In the genomic region with DNA sequence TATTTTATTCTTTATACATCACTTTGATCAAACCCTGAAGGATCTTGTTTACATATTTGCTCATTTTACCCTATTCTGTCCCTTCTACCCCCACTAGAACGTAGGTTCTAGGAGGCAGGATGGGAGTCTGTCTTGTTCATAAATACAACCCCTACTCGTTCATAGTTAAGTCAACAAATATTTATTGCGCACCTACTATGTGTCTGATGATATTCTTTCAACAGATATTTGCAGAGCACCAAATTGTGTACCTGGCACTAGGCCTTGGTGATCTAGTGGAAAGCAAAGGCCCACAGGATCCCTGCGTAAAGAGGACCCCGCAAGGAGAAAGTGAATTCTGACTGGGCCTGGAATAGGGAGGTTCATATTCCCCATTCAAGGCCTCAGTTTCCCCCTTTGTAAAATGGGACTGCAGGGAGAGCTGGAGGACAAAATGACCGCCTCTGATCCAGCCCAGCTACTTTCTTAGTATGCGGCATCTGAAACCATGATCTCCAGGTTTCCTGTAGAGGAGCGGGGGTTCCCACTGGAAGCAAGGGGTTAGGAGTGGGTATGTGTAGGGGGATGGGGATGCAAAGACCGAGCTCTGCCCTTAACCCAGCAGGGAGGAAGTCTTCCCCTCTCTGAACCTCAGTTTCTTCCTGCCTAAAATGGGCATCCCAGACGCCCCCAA, we compare ENCODE assay signal across 7 cellular contexts. TPM values are rescaled to one million over a fixed set of nuclear protein-coding genes. Genes with fewer than 3 reads are reported as not detected.
DNase-seq lines count a peak whose midpoint lies in the region; ATAC-seq and TF ChIP-seq lines count a peak whose summit lies in the region.

No MANE protein-coding gene starts in this region.

- TF ChIP-seq EP300 in stomach (IDR thresholded peaks at IDR 0.05), result no peak

- TF ChIP-seq CTCF in stomach (IDR thresholded peaks at IDR 0.05), result no peak

- H3K4me1 ChIP-seq in iPS-15b (ENCODE audit: control insufficient read depth, insufficient read depth, low read length), result peaks cover 25% of the 10 kb centered on the region
- H3K4me1 ChIP-seq in stomach, result peaks cover 22 to 83% (median 62%) of the 10 kb centered on the region in 4 donors

- H3K4me1 Mint-ChIP-seq in activated T-cell treated with anti-CD3 and anti-CD28 coated beads, Interleukin-2, amount 50 U/mL, for 72 hours (ENCODE audit: low read depth), result peaks cover 48% of the 10 kb centered on the region

- 55 to 69% (median 60%) methylated on average over 9 to 10 of the region's 10 CpGs for WGBS in stomach, 5 donors

- CTCF ChIA-PET in HEK293T (lab: Yijun Ruan, JAX), result no interaction called here

- intact Hi-C loops in stomach (cut with DNase I; ENCODE audit: low total_unique reads), result no loop called here

- no peaks in the 10 kb centered on the region for H3K27me3 Mint-ChIP-seq in activated T-cell treated with anti-CD3 and anti-CD28 coated beads, Interleukin-2, amount 50 U/mL, for 72 hours (ENCODE audit: low read depth)

- no peaks in the 10 kb centered on the region for H3K9me3 Mint-ChIP-seq in activated T-cell treated with anti-CD3 and anti-CD28 coated beads, Interleukin-2, amount 50 U/mL, for 72 hours

- POLR2A ChIA-PET in HEK293T (lab: Yijun Ruan, JAX), result interaction anchor here (0.6 to 2.7 kb wide), 6 partner anchors 10 to 76 kb away, joined by 3 to 44 read pairs (median 4); a partner anchor contains a TSS

- peaks cover 3 to 14% of the 10 kb centered on the region in 2 donors for H3K36me3 Mint-ChIP-seq in activated T-cell treated with anti-CD3 and anti-CD28 coated beads, Interleukin-2, amount 50 U/mL, for 72 hours (ENCODE audit: insufficient read depth in 2 of 2)

- H3K4me3 ChIP-seq in iPS-15b (ENCODE audit: low read depth, low read length) (peak overlapping the region; percentile 96), stomach (peak overlapping the region; percentile 76 to 97 (median 78))

- peak overlapping the region; percentile 94 to 99 for H3K4me3 Mint-ChIP-seq in activated T-cell treated with anti-CD3 and anti-CD28 coated beads, Interleukin-2, amount 50 U/mL, for 72 hours

- H3K9ac ChIP-seq in iPS-15b (ENCODE audit: low read depth, low read length), result peak overlapping the region; percentile 79

- H3K9me3 ChIP-seq in iPS-15b (ENCODE audit: control insufficient read depth, insufficient read depth, low read length), result no peaks in the 10 kb centered on the region
- H3K9me3 ChIP-seq in stomach, result no peaks in the 10 kb centered on the region

- peaks cover 10% of the 10 kb centered on the region for H3K36me3 ChIP-seq in iPS-15b (ENCODE audit: control insufficient read depth, insufficient read depth, low read length)
- peaks cover 0 to 25% (median 20%) of the 10 kb centered on the region in 4 donors for H3K36me3 ChIP-seq in stomach

- peak overlapping the region; percentile 83 to 87 (median 86) for H3K27ac ChIP-seq in stomach

- H3K27ac Mint-ChIP-seq in activated T-cell treated with anti-CD3 and anti-CD28 coated beads, Interleukin-2, amount 50 U/mL, for 72 hours, result peak overlapping the region; percentile 73

- ATAC-seq in activated T-cell treated with anti-CD3 and anti-CD28 coated beads, Interleukin-2, amount 50 U/mL, for 72 hours (replicated peaks in 1 of 2), result no peak
- no peak for ATAC-seq in GM21515 (IDR thresholded peaks at IDR 0.05; ENCODE audit: unreplicated experiment)

- DNase-seq in HEK293T (ENCODE audit: extremely low spot score) (no peak), stomach (no peak), SW 1271 (lab: John Stamatoyannopoulos, UW) (no peak), NOMO-1 treated with dmso at 0.1 percent for 144 hours (lab: John Stamatoyannopoulos, UW; ENCODE audit: unreplicated experiment) (no peak)
- DNase-seq in activated T-cell treated with anti-CD3 and anti-CD28 coated beads, Interleukin-2, amount 50 U/mL, for 72 hours, result no peak

- no peak for TF ChIP-seq POLR2A in stomach (IDR thresholded peaks at IDR 0.05)

- H3K27me3 ChIP-seq in iPS-15b (ENCODE audit: control insufficient read depth, insufficient read depth, low read length) (no peaks in the 10 kb centered on the region), stomach (no peaks in the 10 kb centered on the region)

TF ChIP-seq in HEK293T, 16 proteins besides CTCF, POLR2A, EP300 and RAD21:
- TF ChIP-seq, protein P1, sequence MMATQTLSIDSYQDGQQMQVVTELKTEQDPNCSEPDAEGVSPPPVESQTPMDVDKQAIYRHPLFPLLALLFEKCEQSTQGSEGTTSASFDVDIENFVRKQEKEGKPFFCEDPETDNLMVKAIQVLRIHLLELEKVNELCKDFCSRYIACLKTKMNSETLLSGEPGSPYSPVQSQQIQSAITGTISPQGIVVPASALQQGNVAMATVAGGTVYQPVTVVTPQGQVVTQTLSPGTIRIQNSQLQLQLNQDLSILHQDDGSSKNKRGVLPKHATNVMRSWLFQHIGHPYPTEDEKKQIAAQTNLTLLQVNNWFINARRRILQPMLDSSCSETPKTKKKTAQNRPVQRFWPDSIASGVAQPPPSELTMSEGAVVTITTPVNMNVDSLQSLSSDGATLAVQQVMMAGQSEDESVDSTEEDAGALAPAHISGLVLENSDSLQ (IDR thresholded peaks at IDR 0.05), result no peak
- no peak for TF ChIP-seq SUZ12 (IDR thresholded peaks at IDR 0.05)
- TF ChIP-seq L3MBTL2 (conservative IDR thresholded peaks at IDR 0.05), result 0 out of 2 replicates have a peak, but pooled peaks have one; percentile 38
- TF ChIP-seq NFRKB (IDR thresholded peaks at IDR 0.05), result no peak

RNA-seq across cellular contexts. Expression of a gene that starts 0.5 kb away (rescaled TPM):
- 10 to 100 TPM; 26.4 to 28.1 TPM for total RNA-seq in activated T-cell treated with anti-CD3 and anti-CD28 coated beads, Interleukin-2, amount 50 U/mL, for 72 hours
- total RNA-seq in stomach, result 100 to 1,000 TPM in 1 of 5 donors, 10 to 100 TPM in 2, 1 to 10 TPM in 2; 1.8 to 107 (median 11.2) TPM
- 10 to 100 TPM; 28.2 to 44.3 (median 36.0) TPM for polyA plus RNA-seq in stomach

RNA-seq across cellular contexts. Expression of a gene that starts 2.2 kb away (rescaled TPM):
- total RNA-seq in activated T-cell treated with anti-CD3 and anti-CD28 coated beads, Interleukin-2, amount 50 U/mL, for 72 hours, result 1 to 10 TPM; 5.1 to 5.2 TPM
- total RNA-seq in stomach, result 10 to 100 TPM in 2 of 5 donors, 1 to 10 TPM in 1, under 1 TPM in 1, not detected in 1; 0.45 to 13.4 (median 7.4) TPM
- 1 to 10 TPM; 2.7 to 7.0 (median 5.0) TPM for polyA plus RNA-seq in stomach

RNA-seq across cellular contexts. Expression of a gene that starts 14.5 kb away (rescaled TPM):
- total RNA-seq in activated T-cell treated with anti-CD3 and anti-CD28 coated beads, Interleukin-2, amount 50 U/mL, for 72 hours, result 10 to 100 TPM; 11.8 to 17.3 TPM
- 100 to 1,000 TPM in 1 of 5 donors, 10 to 100 TPM in 4; 25.7 to 268 (median 55.4) TPM for total RNA-seq in stomach
- polyA plus RNA-seq in stomach, result 10 to 100 TPM; 32.4 to 95.8 (median 39.7) TPM

RNA-seq across cellular contexts. Expression of a gene that starts 39.7 kb away (rescaled TPM):
- total RNA-seq in activated T-cell treated with anti-CD3 and anti-CD28 coated beads, Interleukin-2, amount 50 U/mL, for 72 hours, result 100 to 1,000 TPM; 110 to 138 TPM
- total RNA-seq in stomach, result 100 to 1,000 TPM in 3 of 5 donors, 10 to 100 TPM in 2; 27.0 to 491 (median 274) TPM
- 100 to 1,000 TPM in 1 of 3 donors, 10 to 100 TPM in 2; 47.7 to 131 (median 86.6) TPM for polyA plus RNA-seq in stomach
